In the genomic region with DNA sequence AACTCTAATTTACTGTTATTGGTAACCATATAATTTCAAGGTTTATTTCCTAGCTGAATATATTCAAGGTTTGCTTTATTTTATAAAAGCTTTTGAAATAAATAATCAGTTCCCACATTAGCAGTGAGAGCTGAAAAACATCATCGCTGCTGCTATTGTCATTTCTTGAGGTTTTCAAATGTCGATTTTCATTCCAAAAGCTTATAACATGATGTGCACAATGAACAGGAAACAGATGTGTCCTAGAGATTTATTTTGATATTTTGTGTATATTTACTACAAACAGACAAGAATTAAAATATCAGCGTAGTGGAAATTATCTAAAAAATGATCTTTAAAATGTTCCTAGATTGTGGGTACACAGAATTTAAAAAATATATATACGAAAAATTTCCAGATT, we compare ENCODE assay signal across 1 cellular context.
TF ChIP-seq lines count a peak whose summit lies in the region.

No MANE protein-coding gene starts in this region.

TF ChIP-seq in endothelial cell of umbilical vein, 7 proteins besides CTCF, POLR2A, EP300 and RAD21 (continued from another document):
- TF ChIP-seq POLR2AphosphoS5 (IDR thresholded peaks at IDR 0.05; ENCODE audit: insufficient read depth, low read depth, low read length), result no peak
- TF ChIP-seq MAX (IDR thresholded peaks at IDR 0.05; ENCODE audit: insufficient read depth, insufficient read length), result no peak
- no peak for TF ChIP-seq GATA2 (IDR thresholded peaks at IDR 0.05; ENCODE audit: insufficient read depth, insufficient read length, low read depth, low read length)
- TF ChIP-seq EZH2 (IDR thresholded peaks at IDR 0.05; ENCODE audit: borderline replicate concordance, low read depth, low read length, severe bottlenecking), result no peak
- no peak for TF ChIP-seq MYC (IDR thresholded peaks at IDR 0.05; ENCODE audit: low read depth, low read length)
